In the genomic region with DNA sequence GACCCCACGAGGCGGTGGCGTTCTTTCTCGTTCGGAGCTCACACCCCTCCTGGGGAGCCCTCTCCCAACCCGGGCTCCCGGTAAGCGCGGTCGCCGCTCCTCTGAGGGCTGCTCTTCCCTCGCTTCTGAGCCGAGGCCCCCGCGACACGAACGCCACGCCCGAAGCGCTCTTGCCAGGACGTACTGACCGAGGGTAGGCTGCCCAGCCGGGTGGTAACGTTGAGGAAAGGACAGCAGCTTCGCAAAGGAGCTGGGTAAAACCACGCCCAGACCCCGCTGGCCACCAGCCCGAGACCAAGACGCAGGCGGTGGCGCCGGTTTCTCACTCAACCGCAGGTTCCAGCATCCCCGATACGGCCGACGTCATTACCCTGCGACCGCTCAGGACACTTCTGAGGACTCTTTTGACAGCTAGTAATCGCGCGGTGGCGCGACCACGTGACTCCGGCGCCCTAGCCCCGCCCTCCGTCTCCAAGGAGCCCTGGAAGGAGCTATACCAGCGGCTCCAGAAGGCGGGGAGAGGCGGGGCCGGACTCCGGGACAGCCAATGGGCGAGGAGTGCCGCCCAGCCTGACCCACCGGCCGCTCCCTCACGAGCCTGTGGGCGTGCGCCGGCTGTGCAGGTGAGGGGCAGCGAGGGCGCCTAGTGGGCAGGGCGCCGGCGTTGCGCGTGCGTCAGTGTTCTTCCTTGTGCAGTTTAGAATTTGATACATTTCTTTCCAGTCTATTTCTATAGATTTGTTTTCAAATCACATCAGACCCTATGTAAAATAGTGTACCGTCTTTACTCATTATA, we compare ENCODE assay signal across 1 cellular context.
TF ChIP-seq lines count a peak whose summit lies in the region.

No MANE protein-coding gene starts in this region.

TF ChIP-seq in GM23338, 12 proteins besides CTCF, POLR2A, EP300 and RAD21 (continued from another document):
- TF ChIP-seq, protein P1, sequence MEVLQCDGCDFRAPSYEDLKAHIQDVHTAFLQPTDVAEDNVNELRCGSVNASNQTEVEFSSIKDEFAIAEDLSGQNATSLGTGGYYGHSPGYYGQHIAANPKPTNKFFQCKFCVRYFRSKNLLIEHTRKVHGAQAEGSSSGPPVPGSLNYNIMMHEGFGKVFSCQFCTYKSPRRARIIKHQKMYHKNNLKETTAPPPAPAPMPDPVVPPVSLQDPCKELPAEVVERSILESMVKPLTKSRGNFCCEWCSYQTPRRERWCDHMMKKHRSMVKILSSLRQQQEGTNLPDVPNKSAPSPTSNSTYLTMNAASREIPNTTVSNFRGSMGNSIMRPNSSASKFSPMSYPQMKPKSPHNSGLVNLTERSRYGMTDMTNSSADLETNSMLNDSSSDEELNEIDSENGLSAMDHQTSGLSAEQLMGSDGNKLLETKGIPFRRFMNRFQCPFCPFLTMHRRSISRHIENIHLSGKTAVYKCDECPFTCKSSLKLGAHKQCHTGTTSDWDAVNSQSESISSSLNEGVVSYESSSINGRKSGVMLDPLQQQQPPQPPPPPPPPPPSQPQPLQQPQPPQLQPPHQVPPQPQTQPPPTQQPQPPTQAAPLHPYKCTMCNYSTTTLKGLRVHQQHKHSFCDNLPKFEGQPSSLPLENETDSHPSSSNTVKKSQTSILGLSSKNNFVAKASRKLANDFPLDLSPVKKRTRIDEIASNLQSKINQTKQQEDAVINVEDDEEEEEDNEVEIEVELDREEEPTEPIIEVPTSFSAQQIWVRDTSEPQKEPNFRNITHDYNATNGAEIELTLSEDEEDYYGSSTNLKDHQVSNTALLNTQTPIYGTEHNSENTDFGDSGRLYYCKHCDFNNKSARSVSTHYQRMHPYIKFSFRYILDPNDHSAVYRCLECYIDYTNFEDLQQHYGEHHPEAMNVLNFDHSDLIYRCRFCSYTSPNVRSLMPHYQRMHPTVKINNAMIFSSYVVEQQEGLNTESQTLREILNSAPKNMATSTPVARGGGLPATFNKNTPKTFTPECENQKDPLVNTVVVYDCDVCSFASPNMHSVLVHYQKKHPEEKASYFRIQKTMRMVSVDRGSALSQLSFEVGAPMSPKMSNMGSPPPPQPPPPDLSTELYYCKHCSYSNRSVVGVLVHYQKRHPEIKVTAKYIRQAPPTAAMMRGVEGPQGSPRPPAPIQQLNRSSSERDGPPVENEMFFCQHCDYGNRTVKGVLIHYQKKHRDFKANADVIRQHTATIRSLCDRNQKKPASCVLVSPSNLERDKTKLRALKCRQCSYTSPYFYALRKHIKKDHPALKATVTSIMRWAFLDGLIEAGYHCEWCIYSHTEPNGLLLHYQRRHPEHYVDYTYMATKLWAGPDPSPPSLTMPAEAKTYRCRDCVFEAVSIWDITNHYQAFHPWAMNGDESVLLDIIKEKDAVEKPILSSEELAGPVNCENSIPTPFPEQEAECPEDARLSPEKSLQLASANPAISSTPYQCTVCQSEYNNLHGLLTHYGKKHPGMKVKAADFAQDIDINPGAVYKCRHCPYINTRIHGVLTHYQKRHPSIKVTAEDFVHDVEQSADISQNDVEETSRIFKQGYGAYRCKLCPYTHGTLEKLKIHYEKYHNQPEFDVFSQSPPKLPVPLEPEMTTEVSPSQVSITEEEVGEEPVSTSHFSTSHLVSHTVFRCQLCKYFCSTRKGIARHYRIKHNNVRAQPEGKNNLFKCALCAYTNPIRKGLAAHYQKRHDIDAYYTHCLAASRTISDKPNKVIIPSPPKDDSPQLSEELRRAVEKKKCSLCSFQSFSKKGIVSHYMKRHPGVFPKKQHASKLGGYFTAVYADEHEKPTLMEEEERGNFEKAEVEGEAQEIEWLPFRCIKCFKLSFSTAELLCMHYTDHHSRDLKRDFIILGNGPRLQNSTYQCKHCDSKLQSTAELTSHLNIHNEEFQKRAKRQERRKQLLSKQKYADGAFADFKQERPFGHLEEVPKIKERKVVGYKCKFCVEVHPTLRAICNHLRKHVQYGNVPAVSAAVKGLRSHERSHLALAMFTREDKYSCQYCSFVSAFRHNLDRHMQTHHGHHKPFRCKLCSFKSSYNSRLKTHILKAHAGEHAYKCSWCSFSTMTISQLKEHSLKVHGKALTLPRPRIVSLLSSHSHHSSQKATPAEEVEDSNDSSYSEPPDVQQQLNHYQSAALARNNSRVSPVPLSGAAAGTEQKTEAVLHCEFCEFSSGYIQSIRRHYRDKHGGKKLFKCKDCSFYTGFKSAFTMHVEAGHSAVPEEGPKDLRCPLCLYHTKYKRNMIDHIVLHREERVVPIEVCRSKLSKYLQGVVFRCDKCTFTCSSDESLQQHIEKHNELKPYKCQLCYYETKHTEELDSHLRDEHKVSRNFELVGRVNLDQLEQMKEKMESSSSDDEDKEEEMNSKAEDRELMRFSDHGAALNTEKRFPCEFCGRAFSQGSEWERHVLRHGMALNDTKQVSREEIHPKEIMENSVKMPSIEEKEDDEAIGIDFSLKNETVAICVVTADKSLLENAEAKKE (CRISPR knock-in tag; IDR thresholded peaks at IDR 0.05), result no peak
